In the genomic region with DNA sequence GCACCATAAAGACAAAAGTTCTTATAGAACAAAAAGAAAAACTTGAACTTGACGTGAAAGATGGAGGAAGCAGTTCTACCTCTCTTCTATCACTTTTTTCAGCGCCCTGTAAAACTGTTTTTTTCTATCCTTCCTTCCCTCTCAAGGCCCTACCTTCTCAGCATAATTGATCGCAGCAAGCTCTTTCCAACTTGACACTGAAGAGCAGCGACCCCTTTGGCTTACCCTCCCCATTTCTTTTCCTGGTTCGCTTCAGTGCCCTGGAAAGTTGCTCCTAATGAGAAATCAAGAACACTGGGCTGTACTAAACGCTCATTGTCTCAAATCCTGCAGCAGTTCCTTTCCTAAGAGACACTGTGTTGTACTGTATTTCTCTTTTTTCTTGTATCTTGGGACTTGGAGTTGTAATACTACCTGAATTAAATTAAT, we compare ENCODE assay signal across 8 cellular contexts.
DNase-seq lines count a peak whose midpoint lies in the region; ATAC-seq, FAIRE-seq and TF ChIP-seq lines count a peak whose summit lies in the region.

No MANE protein-coding gene starts in this region.

- peaks cover 0 to 36% (median 23%) of the 10 kb centered on the region in 9 donors for H3K4me1 ChIP-seq in heart right ventricle
- peaks cover 15% of the 10 kb centered on the region for H3K4me1 ChIP-seq in astrocyte (ENCODE audit: insufficient read depth, low read length)
- H3K4me1 ChIP-seq in upper lobe of right lung = peaks cover 13% of the 10 kb centered on the region

- ATAC-seq in heart right ventricle (peak in 1 of 8 donors; percentile 27), left cardiac atrium (no peak), upper lobe of right lung (no peak), GM21737 (IDR thresholded peaks at IDR 0.05; ENCODE audit: unreplicated experiment) (no peak)

- 5 to 12% methylated on average over 6 of the region's 6 CpGs for WGBS in heart right ventricle, 2 donors

- peaks cover 21% of the 10 kb centered on the region for H3K79me2 ChIP-seq in astrocyte (ENCODE audit: insufficient read depth, low read length)

- H3K4me3 Mint-ChIP-seq in astrocyte (ENCODE audit: unreplicated experiment) (peak overlapping the region; percentile 88), mesothelial cell of epicardium (peak overlapping the region; percentile 78)

- H3K9ac ChIP-seq in astrocyte (ENCODE audit: low read length) = peak overlapping the region; percentile 86

- H2AFZ ChIP-seq in astrocyte (ENCODE audit: low read depth, low read length) = peak overlapping the region; percentile 89

- H3K9me3 ChIP-seq in heart right ventricle (no peaks in the 10 kb centered on the region), astrocyte (ENCODE audit: insufficient read depth, low read depth, low read length) (no peaks in the 10 kb centered on the region), upper lobe of right lung (no peaks in the 10 kb centered on the region)

- H3K27ac Mint-ChIP-seq in astrocyte (ENCODE audit: unreplicated experiment) (no peak overlapping the region), mesothelial cell of epicardium (peak overlapping the region; percentile 9)

- POLR2A ChIA-PET in RWPE1 (lab: Yijun Ruan, JAX; ENCODE audit: low non-redundant PET) = no interaction called here

- TF ChIP-seq CTCF in heart right ventricle (IDR thresholded peaks at IDR 0.05) (no peak), astrocyte (IDR thresholded peaks at IDR 0.05; ENCODE audit: insufficient read depth, low read depth, low read length) (peak; percentile 4), mesothelial cell of epicardium (IDR thresholded peaks at IDR 0.05; ENCODE audit: unreplicated experiment) (no peak), upper lobe of right lung (IDR thresholded peaks at IDR 0.05) (no peak), RWPE1 (conservative IDR thresholded peaks at IDR 0.05; ENCODE audit: low read depth) (no peak)

- H3K4me3 ChIP-seq in heart right ventricle (peak overlapping the region in 9 of 10 donors; percentile 63 to 82 (median 71)), astrocyte (ENCODE audit: insufficient read depth, low read depth, low read length) (peak overlapping the region; percentile 74), upper lobe of right lung (peak overlapping the region; percentile 76)

- peaks cover 9% of the 10 kb centered on the region for H3K4me1 Mint-ChIP-seq in astrocyte (ENCODE audit: low read depth, unreplicated experiment)
- peaks cover 36% of the 10 kb centered on the region for H3K4me1 Mint-ChIP-seq in mesothelial cell of epicardium

- peaks cover 0 to 55% (median 11%) of the 10 kb centered on the region in 7 donors for H3K27me3 ChIP-seq in heart right ventricle
- H3K27me3 ChIP-seq in astrocyte (ENCODE audit: insufficient read depth, low read length) = no peaks in the 10 kb centered on the region
- H3K27me3 ChIP-seq in upper lobe of right lung = peaks cover 5% of the 10 kb centered on the region

- no peak for FAIRE-seq in astrocyte (lab: Jason Lieb, UNC)

- DNase-seq in heart right ventricle (no peak), left cardiac atrium (no peak), astrocyte (ENCODE audit: low read depth) (no peak), mesothelial cell of epicardium (ENCODE audit: low spot score in 2 of 2, unreplicated experiment in 2 of 2) (no peak), upper lobe of right lung (no peak), amniotic stem cell (lab: John Stamatoyannopoulos, UW) (no peak), RWPE1 (ENCODE audit: low spot score) (no peak)

- peak overlapping the region in 9 of 10 donors; percentile 73 to 90 (median 84) for H3K27ac ChIP-seq in heart right ventricle
- peak overlapping the region; percentile 73 for H3K27ac ChIP-seq in astrocyte (ENCODE audit: low read depth, low read length)
- peak overlapping the region; percentile 15 for H3K27ac ChIP-seq in upper lobe of right lung
- no peak overlapping the region for H3K27ac ChIP-seq in RWPE1

- peak overlapping the region; percentile 95 for H3K4me2 ChIP-seq in astrocyte (ENCODE audit: low read length)

- intact Hi-C loops in heart right ventricle (cut with DNase I) = loop anchor here in 7 of 10 donors (5.0 to 10.0 kb wide), 9 partner anchors 39 to 527 kb away; no protein-coding TSS in a partner anchor
- intact Hi-C loops in left cardiac atrium (cut with DNase I) = loop anchor here in 1 of 2 donors (5.0 kb wide), 1 partner anchor 364 kb away; no protein-coding TSS in a partner anchor
- intact Hi-C loops in upper lobe of right lung (cut with DNase I) = no loop called here

- H3K36me3 ChIP-seq in heart right ventricle (no peaks in the 10 kb centered on the region), astrocyte (ENCODE audit: insufficient read depth, low read length) (no peaks in the 10 kb centered on the region), upper lobe of right lung (no peaks in the 10 kb centered on the region)

- H3K36me3 Mint-ChIP-seq in astrocyte (ENCODE audit: low read depth, unreplicated experiment) (no peaks in the 10 kb centered on the region), mesothelial cell of epicardium (no peaks in the 10 kb centered on the region)

- CTCF ChIA-PET in RWPE1 (lab: Yijun Ruan, JAX) = no interaction called here

- H4K20me1 ChIP-seq in astrocyte (ENCODE audit: insufficient read depth, low read length) = no peaks in the 10 kb centered on the region

- H3K27me3 Mint-ChIP-seq in astrocyte (ENCODE audit: low read depth, unreplicated experiment) (peaks cover 5% of the 10 kb centered on the region), mesothelial cell of epicardium (ENCODE audit: low read depth) (peaks cover 8% of the 10 kb centered on the region)

- H3K9me3 Mint-ChIP-seq in astrocyte (ENCODE audit: unreplicated experiment) (no peaks in the 10 kb centered on the region), mesothelial cell of epicardium (no peaks in the 10 kb centered on the region)
